In genomic region chr2:64787019-64787365, GRCh38 we compare ENCODE assay signal across 20 cellular contexts.
"Had no signal": no experiment of that assay in that cellular context is flagged by ENCODE, and none has a peak within 500 bp of the region (broad histone marks: within the 10 kb centered on the region; RNA-seq: fewer than 3 reads in every experiment).

No MANE protein-coding gene starts in this region.

- H3K36me3 ChIP-seq: colonic mucosa, left lung, sigmoid colon, thoracic aorta, upper lobe of right lung had no signal

- H3K27ac ChIP-seq: colonic mucosa, dorsolateral prefrontal cortex, left lung, sigmoid colon, thoracic aorta, upper lobe of right lung had no signal

- H3K4me2 ChIP-seq: smooth muscle cell had no signal

- H3K9me3 ChIP-seq: colonic mucosa, left lung, sigmoid colon, thoracic aorta, upper lobe of right lung had no signal

- FAIRE-seq: bronchial epithelial cell, TTC549 had no signal

- H3K27me3 ChIP-seq: colonic mucosa, dorsolateral prefrontal cortex, left lung, sigmoid colon, upper lobe of right lung had no signal

- ATAC-seq: effector memory CD8-positive, alpha-beta T cell; naive thymus-derived CD8-positive, alpha-beta T cell had no signal

- H3K4me3 ChIP-seq: colonic mucosa, dorsolateral prefrontal cortex, left lung, lung, sigmoid colon, smooth muscle cell, thoracic aorta, upper lobe of right lung had no signal

- H3K4me1 ChIP-seq: colonic mucosa, left lung, sigmoid colon, upper lobe of right lung had no signal

- DNase-seq: activated naive CD4-positive, alpha-beta T cell treated with anti-CD3 and anti-CD28 coated beads for 36 hours; activated T-cell treated with anti-CD3 and anti-CD28 coated beads, Interleukin-2, amount 50 U/mL, for 1 hour; amygdala; colonic mucosa; dorsolateral prefrontal cortex; effector memory CD8-positive, alpha-beta T cell; kidney glomerular epithelial cell; left lung; naive thymus-derived CD8-positive, alpha-beta T cell; retina; sigmoid colon; stimulated activated CD4-positive, alpha-beta T cell treated with anti-CD3 and anti-CD28 coated beads, Interleukin-15, amount 100 ng/mL, for 24 hours; stimulated activated naive CD4-positive, alpha-beta T cell; T-helper 1 cell; upper lobe of right lung had no signal
